Comparison of ENCODE assay signal across 3 cellular contexts in genomic region chr2:173136067-173136466, GRCh38.
TF ChIP-seq lines count a peak whose summit lies in the region.

No MANE protein-coding gene starts in this region.

TF ChIP-seq in SK-N-SH, 30 proteins besides CTCF, POLR2A, EP300 and RAD21:
- TF ChIP-seq FOXJ3 (CRISPR knock-in tag; IDR thresholded peaks at IDR 0.05): no peak
- TF ChIP-seq SIN3A (IDR thresholded peaks at IDR 0.05; ENCODE audit: borderline replicate concordance, low read depth, low read length): no peak
- no peak for TF ChIP-seq NFIC (IDR thresholded peaks at IDR 0.05; ENCODE audit: borderline replicate concordance)
- TF ChIP-seq, protein P1, sequence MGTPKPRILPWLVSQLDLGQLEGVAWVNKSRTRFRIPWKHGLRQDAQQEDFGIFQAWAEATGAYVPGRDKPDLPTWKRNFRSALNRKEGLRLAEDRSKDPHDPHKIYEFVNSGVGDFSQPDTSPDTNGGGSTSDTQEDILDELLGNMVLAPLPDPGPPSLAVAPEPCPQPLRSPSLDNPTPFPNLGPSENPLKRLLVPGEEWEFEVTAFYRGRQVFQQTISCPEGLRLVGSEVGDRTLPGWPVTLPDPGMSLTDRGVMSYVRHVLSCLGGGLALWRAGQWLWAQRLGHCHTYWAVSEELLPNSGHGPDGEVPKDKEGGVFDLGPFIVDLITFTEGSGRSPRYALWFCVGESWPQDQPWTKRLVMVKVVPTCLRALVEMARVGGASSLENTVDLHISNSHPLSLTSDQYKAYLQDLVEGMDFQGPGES (IDR thresholded peaks at IDR 0.05; ENCODE audit: low read depth, low read length): no peak
- TF ChIP-seq TCF12 (IDR thresholded peaks at IDR 0.05): no peak
- no peak for TF ChIP-seq FOXM1 (IDR thresholded peaks at IDR 0.05; ENCODE audit: low read depth)
- TF ChIP-seq TEAD4 (IDR thresholded peaks at IDR 0.05; ENCODE audit: borderline replicate concordance, insufficient read depth): no peak
- no peak for TF ChIP-seq MEF2A (IDR thresholded peaks at IDR 0.05; ENCODE audit: borderline replicate concordance, low read depth)
- TF ChIP-seq MXI1 (IDR thresholded peaks at IDR 0.05; ENCODE audit: low read depth, low read length): no peak
- no peak for TF ChIP-seq MAX (IDR thresholded peaks at IDR 0.05; ENCODE audit: low read depth)
- no peak for TF ChIP-seq RXRA (IDR thresholded peaks at IDR 0.05; ENCODE audit: borderline replicate concordance, low read depth)
- TF ChIP-seq CHD2 (IDR thresholded peaks at IDR 0.05; ENCODE audit: low read length, partially characterized antibody): no peak
- TF ChIP-seq PBX3 (IDR thresholded peaks at IDR 0.05): no peak
- no peak for TF ChIP-seq GATA2 (CRISPR knock-in tag; IDR thresholded peaks at IDR 0.05)
- TF ChIP-seq GABPA (IDR thresholded peaks at IDR 0.05; ENCODE audit: low read depth): no peak
- TF ChIP-seq FOSL2 (IDR thresholded peaks at IDR 0.05; ENCODE audit: borderline replicate concordance, low read depth): no peak
- TF ChIP-seq EZH2phosphoT487 (IDR thresholded peaks at IDR 0.05; ENCODE audit: borderline replicate concordance, low read depth): no peak
- no peak for TF ChIP-seq TAF1 (IDR thresholded peaks at IDR 0.05; ENCODE audit: borderline replicate concordance, low read depth, low read length)
TF ChIP-seq in SK-N-SH: peak in this region for 0.

TF ChIP-seq in SK-N-SH treated with all-trans-retinoic acid at 6 μM for 48 hours, 23 proteins besides CTCF, POLR2A, EP300 and RAD21:
- no peak for TF ChIP-seq ZNF70 (CRISPR knock-in tag; IDR thresholded peaks at IDR 0.05)
- TF ChIP-seq ISL1 (CRISPR knock-in tag; IDR thresholded peaks at IDR 0.05): no peak
- no peak for TF ChIP-seq ZFP3 (CRISPR knock-in tag; IDR thresholded peaks at IDR 0.05)
- no peak for TF ChIP-seq ZFP30 (CRISPR knock-in tag; IDR thresholded peaks at IDR 0.05)
- no peak for TF ChIP-seq ARNTL (CRISPR knock-in tag; IDR thresholded peaks at IDR 0.05; ENCODE audit: borderline replicate concordance, low read depth)
- no peak for TF ChIP-seq GLIS3 (CRISPR knock-in tag; IDR thresholded peaks at IDR 0.05)
- TF ChIP-seq CSDC2 (CRISPR knock-in tag; IDR thresholded peaks at IDR 0.05): no peak
- TF ChIP-seq SNAI2 (CRISPR knock-in tag; IDR thresholded peaks at IDR 0.05): no peak
- TF ChIP-seq BACH2 (CRISPR knock-in tag; IDR thresholded peaks at IDR 0.05; ENCODE audit: borderline replicate concordance): no peak
- TF ChIP-seq TOX (CRISPR knock-in tag; IDR thresholded peaks at IDR 0.05; ENCODE audit: borderline replicate concordance): no peak
- TF ChIP-seq PATZ1 (CRISPR knock-in tag; IDR thresholded peaks at IDR 0.05; ENCODE audit: borderline replicate concordance): no peak
- no peak for TF ChIP-seq ZNF8 (CRISPR knock-in tag; IDR thresholded peaks at IDR 0.05)
- TF ChIP-seq ZC3H10 (CRISPR knock-in tag; IDR thresholded peaks at IDR 0.05): no peak
- no peak for TF ChIP-seq ESRRG (CRISPR knock-in tag; IDR thresholded peaks at IDR 0.05)
- TF ChIP-seq, protein P2, sequence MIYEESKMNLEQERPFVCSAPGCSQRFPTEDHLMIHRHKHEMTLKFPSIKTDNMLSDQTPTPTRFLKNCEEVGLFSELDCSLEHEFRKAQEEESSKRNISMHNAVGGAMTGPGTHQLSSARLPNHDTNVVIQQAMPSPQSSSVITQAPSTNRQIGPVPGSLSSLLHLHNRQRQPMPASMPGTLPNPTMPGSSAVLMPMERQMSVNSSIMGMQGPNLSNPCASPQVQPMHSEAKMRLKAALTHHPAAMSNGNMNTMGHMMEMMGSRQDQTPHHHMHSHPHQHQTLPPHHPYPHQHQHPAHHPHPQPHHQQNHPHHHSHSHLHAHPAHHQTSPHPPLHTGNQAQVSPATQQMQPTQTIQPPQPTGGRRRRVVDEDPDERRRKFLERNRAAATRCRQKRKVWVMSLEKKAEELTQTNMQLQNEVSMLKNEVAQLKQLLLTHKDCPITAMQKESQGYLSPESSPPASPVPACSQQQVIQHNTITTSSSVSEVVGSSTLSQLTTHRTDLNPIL (CRISPR knock-in tag; IDR thresholded peaks at IDR 0.05; ENCODE audit: low read depth): no peak

TF ChIP-seq in IMR-90, 13 proteins besides CTCF, POLR2A, EP300 and RAD21:
- TF ChIP-seq, protein P3, sequence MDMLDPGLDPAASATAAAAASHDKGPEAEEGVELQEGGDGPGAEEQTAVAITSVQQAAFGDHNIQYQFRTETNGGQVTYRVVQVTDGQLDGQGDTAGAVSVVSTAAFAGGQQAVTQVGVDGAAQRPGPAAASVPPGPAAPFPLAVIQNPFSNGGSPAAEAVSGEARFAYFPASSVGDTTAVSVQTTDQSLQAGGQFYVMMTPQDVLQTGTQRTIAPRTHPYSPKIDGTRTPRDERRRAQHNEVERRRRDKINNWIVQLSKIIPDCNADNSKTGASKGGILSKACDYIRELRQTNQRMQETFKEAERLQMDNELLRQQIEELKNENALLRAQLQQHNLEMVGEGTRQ (IDR thresholded peaks at IDR 0.05; ENCODE audit: low read depth, low read length): no peak
- no peak for TF ChIP-seq FOS (IDR thresholded peaks at IDR 0.05; ENCODE audit: low read depth, low read length)
- no peak for TF ChIP-seq MAZ (IDR thresholded peaks at IDR 0.05; ENCODE audit: borderline replicate concordance, low read depth, low read length)
- no peak for TF ChIP-seq RCOR1 (IDR thresholded peaks at IDR 0.05; ENCODE audit: insufficient replicate concordance, low read length)
- no peak for TF ChIP-seq SMC3 (IDR thresholded peaks at IDR 0.05; ENCODE audit: low read depth, low read length)
- TF ChIP-seq NFE2L2 (IDR thresholded peaks at IDR 0.05; ENCODE audit: low read depth, low read length): no peak
- TF ChIP-seq CEBPB (IDR thresholded peaks at IDR 0.05; ENCODE audit: low read depth, low read length): no peak
- no peak for TF ChIP-seq BHLHE40 (IDR thresholded peaks at IDR 0.05; ENCODE audit: low read depth, low read length)
- TF ChIP-seq MAFK (IDR thresholded peaks at IDR 0.05; ENCODE audit: low read depth, low read length): no peak
- TF ChIP-seq RFX5 (IDR thresholded peaks at IDR 0.05; ENCODE audit: low read depth, low read length): no peak
- no peak for TF ChIP-seq MXI1 (IDR thresholded peaks at IDR 0.05; ENCODE audit: borderline replicate concordance, low read depth, low read length)
- TF ChIP-seq CHD1 (IDR thresholded peaks at IDR 0.05; ENCODE audit: low read depth, low read length): no peak
- TF ChIP-seq ELK1 (IDR thresholded peaks at IDR 0.05; ENCODE audit: borderline replicate concordance, low read depth, low read length): no peak
